ENCODE assay signal across 15 cellular contexts in the genomic region with DNA sequence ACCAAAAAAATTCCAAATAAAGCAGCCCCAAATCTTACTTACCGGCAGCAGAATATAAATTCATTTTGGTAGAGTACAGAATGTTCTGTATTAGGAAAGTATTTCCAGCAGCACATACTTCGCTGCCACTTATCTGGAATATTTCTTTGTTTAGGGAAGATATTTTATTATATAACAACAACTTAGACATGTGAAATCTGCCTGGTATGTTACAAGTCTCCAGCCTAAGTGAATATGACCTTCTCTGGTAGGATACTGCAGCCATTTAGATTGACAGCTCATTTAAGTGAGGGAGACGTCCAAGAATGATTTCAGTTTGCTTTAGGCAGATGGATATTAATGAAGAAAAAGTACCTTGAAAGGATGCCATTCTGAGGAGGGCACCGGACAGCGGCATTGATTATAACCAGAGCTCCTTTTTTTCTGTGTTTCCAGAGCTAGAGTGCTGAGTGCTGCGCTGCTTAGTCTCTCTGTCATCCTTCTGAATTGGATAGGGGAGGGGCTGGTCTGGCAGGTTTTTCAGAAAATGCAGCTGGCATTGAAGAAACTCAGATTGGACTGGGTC.
A peak's percentile ranks its signal among the peaks of the same experiment; 100 is the strongest.
DNase-seq lines count a peak whose midpoint lies in the region; ATAC-seq, FAIRE-seq and TF ChIP-seq lines count a peak whose summit lies in the region.
"Had no signal": no experiment of that assay in that cellular context is flagged by ENCODE, and none has a peak within 500 bp of the region (broad histone marks: within the 10 kb centered on the region; RNA-seq: fewer than 3 reads in every experiment).

No MANE protein-coding gene starts in this region.

- H3K4me2 ChIP-seq in smooth muscle cell = peak overlapping the region; percentile 23

- H3K79me2 ChIP-seq in smooth muscle cell (ENCODE audit: low read depth) = no peaks in the 10 kb centered on the region

- no peaks in the 10 kb centered on the region for H4K20me1 ChIP-seq in smooth muscle cell (ENCODE audit: low read depth)

- no peak for FAIRE-seq in small intestine (lab: Jason Lieb, UNC)
- FAIRE-seq: frontal cortex, keratinocyte had no signal

- H3K27ac ChIP-seq in foreskin keratinocyte (no peak overlapping the region), smooth muscle cell (ENCODE audit: low read depth) (no peak overlapping the region), adrenal gland (peak overlapping the region in 2 of 5 donors; percentile 42 to 68), small intestine (ENCODE audit: low read depth in 1 of 2, low read length in 1 of 2) (no peak overlapping the region)
- H3K27ac ChIP-seq: SK-N-MC had no signal

- WGBS in smooth muscle cell (ENCODE audit: low lambda C conversion rate) = 34% methylated on average over 6 of the region's 6 CpGs
- 51 to 66% (median 63%) methylated on average over 6 of the region's 6 CpGs for WGBS in adrenal gland, 4 donors
- WGBS in small intestine, 3 donors = 73 to 86% (median 77%) methylated on average over 6 of the region's 6 CpGs

- H3K9ac ChIP-seq in smooth muscle cell (ENCODE audit: low read depth) = no peak overlapping the region

- TF ChIP-seq CTCF in foreskin keratinocyte (conservative IDR thresholded peaks at IDR 0.05) (no peak), smooth muscle cell (IDR thresholded peaks at IDR 0.05; ENCODE audit: borderline replicate concordance, insufficient read depth, poor library complexity, severe bottlenecking) (no peak), adrenal gland (IDR thresholded peaks at IDR 0.05) (no peak), GM10266 (IDR thresholded peaks at IDR 0.05; ENCODE audit: control insufficient read depth, insufficient read depth, low read depth, missing control alignments) (no peak)

- intact Hi-C loops in adrenal gland (cut with DNase I) = no loop called here

- no peaks in the 10 kb centered on the region for H3K9me3 ChIP-seq in smooth muscle cell (replicated peaks; ENCODE audit: low read depth)
- H3K9me3 ChIP-seq in adrenal gland (replicated peaks in 1 of 3) = no peaks in the 10 kb centered on the region
- H3K9me3 ChIP-seq in small intestine (ENCODE audit: control insufficient read depth, low read depth) = no peaks in the 10 kb centered on the region

- H3K4me3 ChIP-seq in smooth muscle cell = no peak overlapping the region
- no peak overlapping the region for H3K4me3 ChIP-seq in adrenal gland
- no peak overlapping the region for H3K4me3 ChIP-seq in small intestine (ENCODE audit: low read depth in 1 of 2, low read length in 2 of 2)
- H3K4me3 ChIP-seq: SK-N-MC had no signal

- no peaks in the 10 kb centered on the region for H3F3A ChIP-seq in smooth muscle cell (ENCODE audit: low read depth)

- DNase-seq in DMS153 treated with DMSO at 0.1 percent for 48 hours (lab: John Stamatoyannopoulos, UW; ENCODE audit: unreplicated experiment) (peak; percentile 4), DMS153 (lab: John Stamatoyannopoulos, UW) (no peak), NCI-H774 (lab: John Stamatoyannopoulos, UW) (peak; percentile 14), foreskin keratinocyte (no peak), smooth muscle cell (lab: John Stamatoyannopoulos, UW; ENCODE audit: unreplicated experiment) (no peak), adrenal gland (no peak), small intestine (no peak), GM10266 (ENCODE audit: extremely low spot score) (no peak)
- DNase-seq: activated naive CD8-positive, alpha-beta T cell treated with anti-CD3 and anti-CD28 coated beads, Interleukin-2, amount 10 ng/mL, durations not matched to agents 7 days and 5 days; NCI-H524 treated with DMSO at 0.1 percent for 48 hours had no signal

- H3K27me3 ChIP-seq in foreskin keratinocyte (no peaks in the 10 kb centered on the region), smooth muscle cell (ENCODE audit: low read depth) (no peaks in the 10 kb centered on the region), adrenal gland (no peaks in the 10 kb centered on the region), small intestine (ENCODE audit: control insufficient read depth in 2 of 2, insufficient read depth in 2 of 2, low read length in 2 of 2) (no peaks in the 10 kb centered on the region)

- no peaks in the 10 kb centered on the region for H3K4me1 ChIP-seq in foreskin keratinocyte
- H3K4me1 ChIP-seq in smooth muscle cell (ENCODE audit: low read depth) = peaks cover 6% of the 10 kb centered on the region
- H3K4me1 ChIP-seq in adrenal gland (replicated peaks in 1 of 2) = no peaks in the 10 kb centered on the region
- H3K4me1 ChIP-seq in small intestine (ENCODE audit: control insufficient read depth in 2 of 2, insufficient read depth in 1 of 2, low read depth in 1 of 2, low read length in 1 of 2) = no peaks in the 10 kb centered on the region

- TF ChIP-seq POLR2A in adrenal gland (IDR thresholded peaks at IDR 0.05) = no peak

- no peaks in the 10 kb centered on the region for H3K36me3 ChIP-seq in smooth muscle cell (ENCODE audit: low read depth)
- no peaks in the 10 kb centered on the region for H3K36me3 ChIP-seq in adrenal gland (replicated peaks in 1 of 2)
- no peaks in the 10 kb centered on the region for H3K36me3 ChIP-seq in small intestine (ENCODE audit: control insufficient read depth in 2 of 2, insufficient read depth in 2 of 2, low read length in 2 of 2)

- peak; percentile 46 for ATAC-seq in foreskin keratinocyte
- ATAC-seq: activated CD4-positive, CD25-positive, alpha-beta regulatory T cell treated with anti-CD3 and anti-CD28 coated beads, Interleukin-2, amount 50 U/mL, for 24 hours; natural killer cell treated with Interleukin-12 subunit alpha and Interleukin-12 subunit beta and Interleukin-15 and Interleukin-18, amount 100 ng/mL, for 72 hours had no signal

- no peak overlapping the region for H2AFZ ChIP-seq in smooth muscle cell (ENCODE audit: low read depth)

Comparison
In these comparisons a context has a peak if more than half of its experiments do, and no peak if none do; other contexts are left out.
1. DNase-seq: peak in DMS153 treated with DMSO at 0.1 percent for 48 hours (single experiment) and NCI-H774 (single experiment); none in DMS153 (single experiment), foreskin keratinocyte (0 of 2), smooth muscle cell (single experiment), adrenal gland (0 of 7), small intestine (single experiment) and GM10266 (single experiment).